ENCODE assay signal across 8 cellular contexts in the genomic region with DNA sequence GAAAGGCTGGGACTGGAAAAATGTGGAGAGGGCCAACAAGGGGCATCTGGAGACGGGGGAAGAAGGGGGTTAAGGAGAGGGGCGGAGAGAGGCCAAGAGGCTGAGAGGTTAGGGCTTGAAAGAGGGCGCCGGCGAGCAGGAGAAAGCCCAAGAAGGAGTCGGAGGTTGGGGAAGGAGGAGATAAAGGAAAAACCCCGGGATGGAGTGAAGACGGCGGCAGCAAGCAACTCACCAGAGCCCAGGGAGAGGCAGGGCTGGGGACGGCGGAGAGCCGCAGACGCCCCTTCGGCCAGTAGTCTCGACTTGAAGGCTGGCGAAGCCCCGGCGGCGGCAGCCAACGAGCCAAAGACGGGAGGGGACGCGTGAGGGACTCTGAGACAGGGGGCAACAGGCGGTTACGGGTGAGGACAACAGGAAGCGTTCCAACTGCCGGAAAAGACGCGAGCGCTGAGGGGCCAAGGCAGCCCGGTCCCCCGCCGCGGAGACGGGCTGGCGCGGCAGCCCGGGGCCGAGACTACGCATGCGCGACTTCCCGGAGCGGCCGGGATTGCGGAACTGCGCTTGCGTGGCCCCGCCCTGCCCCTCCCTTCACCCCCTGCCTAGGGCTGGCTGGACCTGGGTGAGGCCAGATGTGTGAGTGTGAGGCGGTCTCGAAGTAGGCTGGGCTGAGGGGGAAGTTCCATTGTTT. TPM values are rescaled to one million over a fixed set of nuclear protein-coding genes. Genes with fewer than 3 reads are reported as not detected.
A peak's percentile ranks its signal among the peaks of the same experiment; 100 is the strongest.
DNase-seq lines count a peak whose midpoint lies in the region; ATAC-seq and TF ChIP-seq lines count a peak whose summit lies in the region.

A gene (minus strand): TSS at position 522 of the 688 bp plus-strand sequence. CDS start 7,277 bp downstream, outside the sequence.

- H3K27ac ChIP-seq in hepatocyte (peak within 1 kb of the TSS; percentile 97), aorta (ENCODE audit: low read depth in 1 of 2, low read length in 2 of 2) (peak within 1 kb of the TSS; percentile 68 to 94)

- peaks cover 14% of the 10 kb centered on the region for H4K20me1 ChIP-seq in hepatocyte (ENCODE audit: insufficient read depth, poor library complexity, severe bottlenecking)

- intact Hi-C loops in aorta (cut with DNase I) = loop anchor here (5.0 kb wide), 4 partner anchors 45 to 160 kb away; a partner anchor contains a TSS

- H3K4me3 ChIP-seq in astrocyte of the cerebellum (ENCODE audit: low read depth, low read length) = peak within 1 kb of the TSS; percentile 72
- H3K4me3 ChIP-seq in hepatocyte = peak within 1 kb of the TSS; percentile 83
- peak within 1 kb of the TSS; percentile 55 to 86 for H3K4me3 ChIP-seq in aorta (ENCODE audit: low read length in 2 of 2)

- H3K27me3 ChIP-seq in hepatocyte (no peaks in the 10 kb centered on the region), aorta (ENCODE audit: control insufficient read depth in 1 of 2, insufficient read depth in 2 of 2, low read length in 1 of 2) (no peaks in the 10 kb centered on the region)

- in situ Hi-C loops in astrocyte of the cerebellum (cut with HindIII; ENCODE audit: low sequenced_read_pairs) = no loop called here

- no peaks in the 10 kb centered on the region for H3K9me3 ChIP-seq in hepatocyte (ENCODE audit: low read depth)
- H3K9me3 ChIP-seq in aorta (ENCODE audit: control insufficient read depth, low read length) = no peaks in the 10 kb centered on the region

- H3K9me2 ChIP-seq in hepatocyte (replicated peaks; ENCODE audit: insufficient read depth) = no peaks in the 10 kb centered on the region

- DNase-seq in NCI-H2081 (lab: John Stamatoyannopoulos, UW) (peak; percentile 87 to 90), T-helper 9 cell (peak; percentile 94), astrocyte of the cerebellum (ENCODE audit: low read depth) (peak; percentile 66), hepatocyte (ENCODE audit: low spot score) (peak; percentile 96), renal cortical epithelial cell (ENCODE audit: low read depth) (peak; percentile 75), aorta (peak; percentile 95 to 98)

- WGBS in hepatocyte (ENCODE audit: low lambda C conversion rate, missing lambda C conversion rate) = under 1% methylated on average over 50 of the region's 51 CpGs
- 0 to 1% methylated on average over 41 to 51 of the region's 51 CpGs for WGBS in aorta, 2 donors

- no peaks in the 10 kb centered on the region for H3K36me3 ChIP-seq in hepatocyte (replicated peaks; ENCODE audit: insufficient read depth, low read depth)
- H3K36me3 ChIP-seq in aorta (ENCODE audit: control insufficient read depth in 1 of 2, insufficient read depth in 2 of 2, low read length in 1 of 2) = no peaks in the 10 kb centered on the region

- peak within 1 kb of the TSS; percentile 89 for H2AFZ ChIP-seq in hepatocyte

- H3K4me2 ChIP-seq in hepatocyte = peak within 1 kb of the TSS; percentile 82

- peaks cover 49% of the 10 kb centered on the region for H3K79me2 ChIP-seq in hepatocyte

- TF ChIP-seq CTCF in astrocyte of the cerebellum (IDR thresholded peaks at IDR 0.05; ENCODE audit: low read depth, low read length, missing control alignments) = no peak
- no peak for TF ChIP-seq CTCF in hepatocyte (IDR thresholded peaks at IDR 0.05; ENCODE audit: poor library complexity)

- ATAC-seq in GM18502 (IDR thresholded peaks at IDR 0.05; ENCODE audit: poor library complexity, unreplicated experiment) = peak; percentile 79
- peak; percentile 58 for ATAC-seq in HG03025 (IDR thresholded peaks at IDR 0.05; ENCODE audit: low FRiP score, unreplicated experiment)
- ATAC-seq in aorta (ENCODE audit: low FRiP score) = peak; percentile 97

- H3K4me1 ChIP-seq in hepatocyte (ENCODE audit: insufficient read depth) (peaks cover 25% of the 10 kb centered on the region), aorta (ENCODE audit: control insufficient read depth in 1 of 2, insufficient read depth in 2 of 2, low read length in 2 of 2) (peaks cover 0 to 7% of the 10 kb centered on the region in 2 donors)

RNA-seq across cellular contexts. Expression of the gene that starts here (rescaled TPM):
- total RNA-seq in hepatocyte (37.9 and 39.1 TPM in 2 replicates), renal cortical epithelial cell (13.5 and 72.3 TPM in 2 replicates), aorta (10 to 100 TPM; 25.2 to 38.0 TPM)
- polyA plus RNA-seq in hepatocyte (27.7 and 30.5 TPM in 2 replicates), aorta (10 to 100 TPM; 14.9 to 16.2 TPM)

Comparison
In these comparisons a context has a peak if more than half of its experiments do, and no peak if none do; other contexts are left out.
1. Peak in every context shown above with its lines: DNase-seq, ATAC-seq, H3K4me3 ChIP-seq and H3K27ac ChIP-seq.